Comparison of ENCODE assay signal across 25 cellular contexts in genomic region chr6:163387317-163387716, GRCh38. TPM values are rescaled to one million over a fixed set of nuclear protein-coding genes. Genes with fewer than 3 reads are reported as not detected.
DNase-seq lines count a peak whose midpoint lies in the region; ATAC-seq, FAIRE-seq and TF ChIP-seq lines count a peak whose summit lies in the region.
"Had no signal": no experiment of that assay in that cellular context is flagged by ENCODE, and none has a peak within 500 bp of the region (broad histone marks: within the 10 kb centered on the region; RNA-seq: fewer than 3 reads in every experiment).

No MANE protein-coding gene starts in this region.

- no peaks in the 10 kb centered on the region for H3K27me3 ChIP-seq in GM23248 (replicated peaks; ENCODE audit: insufficient read depth)
- H3K27me3 ChIP-seq: esophagus squamous epithelium, stomach had no signal

- peaks cover 3% of the 10 kb centered on the region for H3K27me3 Mint-ChIP-seq in activated T-helper 1 cell treated with anti-CD3 and anti-CD28 coated beads, Interleukin-12 subunit alpha, Interleukin-12 subunit beta, Interleukin-2, Interleukin-4 antibody, amounts not matched to agents 30 ng/mL and 10 ng/mL and 1 ng/mL, durations not matched to agents 14 hours and 24 hours and 36 hours (ENCODE audit: insufficient read depth)
- peaks cover 9% of the 10 kb centered on the region for H3K27me3 Mint-ChIP-seq in activated naive CD8-positive, alpha-beta T cell treated with anti-CD3 and anti-CD28 coated beads for 36 hours

- no peaks in the 10 kb centered on the region for H3K4me1 Mint-ChIP-seq in activated T-helper 1 cell treated with anti-CD3 and anti-CD28 coated beads, Interleukin-12 subunit alpha, Interleukin-12 subunit beta, Interleukin-2, Interleukin-4 antibody, amounts not matched to agents 30 ng/mL and 10 ng/mL and 1 ng/mL, durations not matched to agents 14 hours and 24 hours and 36 hours (ENCODE audit: low read depth)
- no peaks in the 10 kb centered on the region for H3K4me1 Mint-ChIP-seq in activated naive CD8-positive, alpha-beta T cell treated with anti-CD3 and anti-CD28 coated beads for 36 hours
- H3K4me1 Mint-ChIP-seq: activated CD4-positive, alpha-beta memory T cell treated with anti-CD3 and anti-CD28 coated beads, Interleukin-2, amount 10 ng/mL, durations not matched to agents 7 days and 5 days; activated naive CD4-positive, alpha-beta T cell treated with anti-CD3 and anti-CD28 coated beads, Interleukin-2, amount 50 U/mL, for 24 hours; IgD-negative memory B cell; T-helper 17 cell had no signal

- no peak overlapping the region for H3K27ac Mint-ChIP-seq in activated T-helper 1 cell treated with anti-CD3 and anti-CD28 coated beads, Interleukin-12 subunit alpha, Interleukin-12 subunit beta, Interleukin-2, Interleukin-4 antibody, amounts not matched to agents 30 ng/mL and 10 ng/mL and 1 ng/mL, durations not matched to agents 14 hours and 24 hours and 36 hours
- no peak overlapping the region for H3K27ac Mint-ChIP-seq in activated naive CD8-positive, alpha-beta T cell treated with anti-CD3 and anti-CD28 coated beads for 36 hours
- H3K27ac Mint-ChIP-seq: activated CD4-positive, alpha-beta memory T cell treated with anti-CD3 and anti-CD28 coated beads, Interleukin-2, amount 10 ng/mL, durations not matched to agents 7 days and 5 days; activated naive CD4-positive, alpha-beta T cell treated with anti-CD3 and anti-CD28 coated beads, Interleukin-2, amount 50 U/mL, for 24 hours; CD4-positive, alpha-beta T cell; IgD-negative memory B cell; T-helper 17 cell had no signal

- H3K4me2 ChIP-seq in GM23248 (ENCODE audit: unreplicated experiment), result no peak overlapping the region

- intact Hi-C loops in activated T-helper 1 cell treated with anti-CD3 and anti-CD28 coated beads, Interleukin-12 subunit alpha, Interleukin-12 subunit beta, Interleukin-2, Interleukin-4 antibody, amounts not matched to agents 30 ng/mL and 10 ng/mL and 1 ng/mL, durations not matched to agents 14 hours and 24 hours and 36 hours (cut with micrococcal nuclease), result no loop called here

- peaks cover 7% of the 10 kb centered on the region; the same call in 1 of the 2 replicates for H3F3A ChIP-seq in GM23248 (ENCODE audit: insufficient read depth)

- in situ Hi-C loops in GM23248 (cut with MboI), result no loop called here

- FAIRE-seq in GM12891 (lab: Jason Lieb, UNC), result no peak
- FAIRE-seq: urothelium cell line had no signal

- H3K4me1 ChIP-seq in GM23248 (ENCODE audit: insufficient read depth), result peaks cover 13% of the 10 kb centered on the region; the same call in 1 of the 2 replicates

- no peaks in the 10 kb centered on the region for H3K9me3 ChIP-seq in GM23248 (ENCODE audit: low read depth)
- H3K9me3 ChIP-seq: esophagus squamous epithelium, stomach had no signal

- 0 out of 2 replicates have a peak overlapping the region, but pooled peaks have one; percentile 1 for H2AFZ ChIP-seq in GM23248

- no peak for DNase-seq in GM23248
- DNase-seq in NCI-H69 (lab: John Stamatoyannopoulos, UW), result peak; percentile 38
- DNase-seq in lung microvascular endothelial cell (ENCODE audit: low read depth in 2 of 2), result peak; percentile 69 to 98
- no peak for DNase-seq in DMS53 (lab: John Stamatoyannopoulos, UW)
- no peak for DNase-seq in activated T-helper 1 cell treated with anti-CD3 and anti-CD28 coated beads, Interleukin-12 subunit alpha, Interleukin-12 subunit beta, Interleukin-2, Interleukin-4 antibody, amounts not matched to agents 30 ng/mL and 10 ng/mL and 1 ng/mL, durations not matched to agents 14 hours and 24 hours and 36 hours (ENCODE audit: low spot score)
- DNase-seq in activated naive CD8-positive, alpha-beta T cell treated with anti-CD3 and anti-CD28 coated beads for 36 hours, result no peak
- DNase-seq in GM12891 (ENCODE audit: insufficient read length, low spot score), result no peak
- DNase-seq: activated CD4-positive, alpha-beta memory T cell treated with anti-CD3 and anti-CD28 coated beads, Interleukin-2, amount 10 ng/mL, durations not matched to agents 7 days and 5 days; activated T-cell treated with anti-CD3 and anti-CD28 coated beads, Interleukin-2, amount 50 U/mL, for 4 hours; CD4-positive, alpha-beta T cell; cortex of kidney; esophagus squamous epithelium; MV-4-11; NCI-H2029; NCI-H510A treated with DMSO at 0.1 percent for 48 hours; SIG-M5; stimulated activated CD4-positive, alpha-beta T cell treated with anti-CD3 and anti-CD28 coated beads, Interleukin-1b, Interleukin-23, amount 100 ng/mL, for 48 hours; stomach; T-helper 17 cell; WERI-Rb-1 had no signal

- H3K9me2 ChIP-seq in GM23248 (ENCODE audit: insufficient read depth), result no peaks in the 10 kb centered on the region

- H3K27ac ChIP-seq in GM23248, result no peak overlapping the region
- H3K27ac ChIP-seq: stomach, WERI-Rb-1 had no signal

- no peak overlapping the region for H3K4me3 Mint-ChIP-seq in activated T-helper 1 cell treated with anti-CD3 and anti-CD28 coated beads, Interleukin-12 subunit alpha, Interleukin-12 subunit beta, Interleukin-2, Interleukin-4 antibody, amounts not matched to agents 30 ng/mL and 10 ng/mL and 1 ng/mL, durations not matched to agents 14 hours and 24 hours and 36 hours
- no peak overlapping the region for H3K4me3 Mint-ChIP-seq in activated naive CD8-positive, alpha-beta T cell treated with anti-CD3 and anti-CD28 coated beads for 36 hours
- H3K4me3 Mint-ChIP-seq: activated CD4-positive, alpha-beta memory T cell treated with anti-CD3 and anti-CD28 coated beads, Interleukin-2, amount 10 ng/mL, durations not matched to agents 7 days and 5 days; activated naive CD4-positive, alpha-beta T cell treated with anti-CD3 and anti-CD28 coated beads, Interleukin-2, amount 50 U/mL, for 24 hours; activated T-cell treated with anti-CD3 and anti-CD28 coated beads, Interleukin-2, amount 50 U/mL, for 4 hours; CD4-positive, alpha-beta T cell; IgD-negative memory B cell; T-helper 17 cell had no signal

- H3K36me3 Mint-ChIP-seq in activated T-helper 1 cell treated with anti-CD3 and anti-CD28 coated beads, Interleukin-12 subunit alpha, Interleukin-12 subunit beta, Interleukin-2, Interleukin-4 antibody, amounts not matched to agents 30 ng/mL and 10 ng/mL and 1 ng/mL, durations not matched to agents 14 hours and 24 hours and 36 hours (ENCODE audit: low read depth), result no peaks in the 10 kb centered on the region
- H3K36me3 Mint-ChIP-seq in activated naive CD8-positive, alpha-beta T cell treated with anti-CD3 and anti-CD28 coated beads for 36 hours, result no peaks in the 10 kb centered on the region
- H3K36me3 Mint-ChIP-seq: activated naive CD4-positive, alpha-beta T cell treated with anti-CD3 and anti-CD28 coated beads, Interleukin-2, amount 50 U/mL, for 24 hours; IgD-negative memory B cell had no signal

- ATAC-seq in esophagus mucosa, result peak; percentile 58
- ATAC-seq: activated T-cell treated with anti-CD3 and anti-CD28 coated beads, Interleukin-2, amount 50 U/mL, for 4 hours; sciatic nerve; T-helper 17 cell had no signal

- no peaks in the 10 kb centered on the region for H4K20me1 ChIP-seq in GM23248 (ENCODE audit: insufficient read depth)

- TF ChIP-seq POLR2A in GM12891 (IDR thresholded peaks at IDR 0.05; ENCODE audit: low read depth, low read length), result no peak

- H3K79me2 ChIP-seq in GM23248 (ENCODE audit: insufficient read depth), result no peaks in the 10 kb centered on the region

- H3K4me3 ChIP-seq in GM23248, result no peak overlapping the region
- H3K4me3 ChIP-seq: esophagus squamous epithelium, stomach had no signal

- H3K9ac ChIP-seq in GM23248, result no peak overlapping the region

- H3K9me3 Mint-ChIP-seq in activated T-helper 1 cell treated with anti-CD3 and anti-CD28 coated beads, Interleukin-12 subunit alpha, Interleukin-12 subunit beta, Interleukin-2, Interleukin-4 antibody, amounts not matched to agents 30 ng/mL and 10 ng/mL and 1 ng/mL, durations not matched to agents 14 hours and 24 hours and 36 hours, result peaks cover 5% of the 10 kb centered on the region
- peaks cover 3% of the 10 kb centered on the region for H3K9me3 Mint-ChIP-seq in activated naive CD8-positive, alpha-beta T cell treated with anti-CD3 and anti-CD28 coated beads for 36 hours
- H3K9me3 Mint-ChIP-seq: activated CD4-positive, alpha-beta memory T cell treated with anti-CD3 and anti-CD28 coated beads, Interleukin-2, amount 10 ng/mL, durations not matched to agents 7 days and 5 days; activated naive CD4-positive, alpha-beta T cell treated with anti-CD3 and anti-CD28 coated beads, Interleukin-2, amount 50 U/mL, for 24 hours; CD4-positive, alpha-beta T cell had no signal

- 90 to 95% methylated on average over 5 of the region's 5 CpGs for WGBS in GM23248 (ENCODE audit: low coverage in 1 of 2, low lambda C conversion rate in 2 of 2, missing lambda C conversion rate in 2 of 2), 2 experiments

- no peaks in the 10 kb centered on the region for H3K36me3 ChIP-seq in GM23248 (ENCODE audit: low read depth)
- H3K36me3 ChIP-seq: esophagus squamous epithelium, stomach, WERI-Rb-1 had no signal

TF ChIP-seq in GM12891, 5 proteins besides CTCF, POLR2A, EP300 and RAD21:
- TF ChIP-seq POLR2AphosphoS5 (IDR thresholded peaks at IDR 0.05; ENCODE audit: low read depth, low read length) (no peak), POU2F2 (IDR thresholded peaks at IDR 0.05; ENCODE audit: low read depth, low read length) (no peak), PAX5 (IDR thresholded peaks at IDR 0.05; ENCODE audit: insufficient read depth, low read length, severe bottlenecking) (no peak), TAF1 (IDR thresholded peaks at IDR 0.05; ENCODE audit: low read depth, low read length) (no peak), SPI1 (IDR thresholded peaks at IDR 0.05; ENCODE audit: low read depth, low read length) (no peak)
TF ChIP-seq in GM12891: peak in this region for 0.

RNA-seq across cellular contexts. Expression of gene QKI, which starts 27.2 kb away (rescaled TPM):
- 106 and 145 TPM in 2 replicates for total RNA-seq in GM23248 (2014; rRNA removed; shearing (Covaris generic))
- 12.6 and 13.6 TPM in 2 replicates for polyA plus RNA-seq in GM23248 (2016; fragmentation: Nextera tagmentation; extraction: Ambion mirVana)
- total RNA-seq in esophagus mucosa (39.6 TPM), lung microvascular endothelial cell (129 and 177 TPM in 2 replicates)
- 71.1 and 72.5 TPM in 2 replicates for total RNA-seq in activated T-helper 1 cell treated with anti-CD3 and anti-CD28 coated beads, Interleukin-12 subunit alpha, Interleukin-12 subunit beta, Interleukin-2, Interleukin-4 antibody, amounts not matched to agents 30 ng/mL and 10 ng/mL and 1 ng/mL, durations not matched to agents 14 hours and 24 hours and 36 hours
- 10 to 100 TPM; 58.0 to 59.7 TPM for total RNA-seq in activated naive CD8-positive, alpha-beta T cell treated with anti-CD3 and anti-CD28 coated beads for 36 hours
- polyA plus RNA-seq in GM12891 (2012; ENCODE audit: low read depth, missing spikeins), result 25.2 TPM

Comparison
In these comparisons a context has a peak if more than half of its experiments do, and no peak if none do; other contexts are left out.
1. DNase-seq: peak in NCI-H69 (single experiment) and lung microvascular endothelial cell (2 of 2); none in GM23248 (single experiment), DMS53 (single experiment), activated T-helper 1 cell treated with anti-CD3 and anti-CD28 coated beads, Interleukin-12 subunit alpha, Interleukin-12 subunit beta, Interleukin-2, Interleukin-4 antibody, amounts not matched to agents 30 ng/mL and 10 ng/mL and 1 ng/mL, durations not matched to agents 14 hours and 24 hours and 36 hours (single experiment), activated naive CD8-positive, alpha-beta T cell treated with anti-CD3 and anti-CD28 coated beads for 36 hours (single experiment) and GM12891 (single experiment).